Comparison of ENCODE assay signal across 9 cellular contexts in genomic region chr20:53655909-53656652, GRCh38.
DNase-seq lines count a peak whose midpoint lies in the region; ATAC-seq, FAIRE-seq and TF ChIP-seq lines count a peak whose summit lies in the region.
"Had no signal": no experiment of that assay in that cellular context is flagged by ENCODE, and none has a peak within 500 bp of the region (broad histone marks: within the 10 kb centered on the region; RNA-seq: fewer than 3 reads in every experiment).

No MANE protein-coding gene starts in this region.

- in situ Hi-C loops in KBM-7 (cut with MboI; ENCODE audit: low pct_unique_long_range_greater_than_20kb, low sequenced_read_pairs) = no loop called here

- DNase-seq in CD8-positive, alpha-beta memory T cell = no peak
- DNase-seq in MCF 10A (ENCODE audit: unreplicated experiment) (no peak), small intestine (no peak), KBM-7 (no peak)
- DNase-seq in naive thymus-derived CD8-positive, alpha-beta T cell = no peak
- no peak for DNase-seq in stimulated activated naive CD4-positive, alpha-beta T cell (lab: John Stamatoyannopoulos, UW)
- DNase-seq: effector memory CD8-positive, alpha-beta T cell had no signal

- no peaks in the 10 kb centered on the region for H3K9me3 Mint-ChIP-seq in CD8-positive, alpha-beta memory T cell
- H3K9me3 Mint-ChIP-seq in IgD-negative memory B cell (no peaks in the 10 kb centered on the region), MCF 10A (ENCODE audit: unreplicated experiment) (no peaks in the 10 kb centered on the region)
- no peaks in the 10 kb centered on the region for H3K9me3 Mint-ChIP-seq in naive thymus-derived CD8-positive, alpha-beta T cell
- H3K9me3 Mint-ChIP-seq: effector memory CD8-positive, alpha-beta T cell had no signal

- no peak overlapping the region for H3K27ac ChIP-seq in CD8-positive, alpha-beta memory T cell (ENCODE audit: low read depth, low read length)
- peak overlapping the region in 1 of 2 donors; percentile 32 for H3K27ac ChIP-seq in small intestine (ENCODE audit: low read depth in 1 of 2, low read length in 1 of 2)

- H3K27me3 Mint-ChIP-seq in CD8-positive, alpha-beta memory T cell = no peaks in the 10 kb centered on the region
- no peaks in the 10 kb centered on the region for H3K27me3 Mint-ChIP-seq in IgD-negative memory B cell
- H3K27me3 Mint-ChIP-seq in MCF 10A (ENCODE audit: insufficient read depth, unreplicated experiment) = no peaks in the 10 kb centered on the region
- H3K27me3 Mint-ChIP-seq in naive thymus-derived CD8-positive, alpha-beta T cell = no peaks in the 10 kb centered on the region
- H3K27me3 Mint-ChIP-seq: effector memory CD8-positive, alpha-beta T cell had no signal

- H3K36me3 Mint-ChIP-seq in CD8-positive, alpha-beta memory T cell = peaks cover 0 to 3% (median 0%) of the 10 kb centered on the region in 3 donors
- H3K36me3 Mint-ChIP-seq in IgD-negative memory B cell (no peaks in the 10 kb centered on the region), MCF 10A (ENCODE audit: insufficient read depth, unreplicated experiment) (no peaks in the 10 kb centered on the region)
- no peaks in the 10 kb centered on the region for H3K36me3 Mint-ChIP-seq in naive thymus-derived CD8-positive, alpha-beta T cell

- no TSS peak for BruUV-seq in MCF 10A (replicated peaks; lab: Mats Ljungman, UMichigan)

- no peaks in the 10 kb centered on the region for H3K27me3 ChIP-seq in CD8-positive, alpha-beta memory T cell (ENCODE audit: insufficient read depth, low read length, poor library complexity, severe bottlenecking)
- no peaks in the 10 kb centered on the region for H3K27me3 ChIP-seq in small intestine (ENCODE audit: control insufficient read depth in 2 of 2, insufficient read depth in 2 of 2, low read length in 2 of 2)

- no peaks in the 10 kb centered on the region for H3K36me3 ChIP-seq in CD8-positive, alpha-beta memory T cell (ENCODE audit: insufficient read depth, low read length)
- H3K36me3 ChIP-seq in small intestine (ENCODE audit: control insufficient read depth in 2 of 2, insufficient read depth in 2 of 2, low read length in 2 of 2) = no peaks in the 10 kb centered on the region

- H3K4me1 Mint-ChIP-seq in CD8-positive, alpha-beta memory T cell = peaks cover 54 to 75% (median 72%) of the 10 kb centered on the region in 3 donors
- H3K4me1 Mint-ChIP-seq in IgD-negative memory B cell (peaks cover 56 to 71% (median 61%) of the 10 kb centered on the region in 3 donors), MCF 10A (ENCODE audit: insufficient read depth, unreplicated experiment) (peaks cover 24% of the 10 kb centered on the region)
- peaks cover 21 to 76% (median 66%) of the 10 kb centered on the region in 4 donors for H3K4me1 Mint-ChIP-seq in naive thymus-derived CD8-positive, alpha-beta T cell

- no peak for ATAC-seq in naive thymus-derived CD8-positive, alpha-beta T cell
- no peak for ATAC-seq in HG03135 (IDR thresholded peaks at IDR 0.05; ENCODE audit: unreplicated experiment)
- ATAC-seq: effector memory CD8-positive, alpha-beta T cell had no signal

- TF ChIP-seq CTCF in MCF 10A (IDR thresholded peaks at IDR 0.05; ENCODE audit: unreplicated experiment) = no peak

- no peak overlapping the region for H3K4me3 ChIP-seq in CD8-positive, alpha-beta memory T cell (ENCODE audit: low read length)
- no peak overlapping the region for H3K4me3 ChIP-seq in small intestine (ENCODE audit: low read depth in 1 of 2, low read length in 2 of 2)

- H3K4me3 Mint-ChIP-seq in CD8-positive, alpha-beta memory T cell = peak overlapping the region in 2 of 7 donors; percentile 24 to 44
- H3K4me3 Mint-ChIP-seq in IgD-negative memory B cell (peak overlapping the region; percentile 27 to 86 (median 55)), MCF 10A (ENCODE audit: unreplicated experiment) (no peak overlapping the region)
- H3K4me3 Mint-ChIP-seq in naive thymus-derived CD8-positive, alpha-beta T cell = peak overlapping the region in 6 of 10 donors; percentile 8 to 77 (median 24)
- H3K4me3 Mint-ChIP-seq: effector memory CD8-positive, alpha-beta T cell had no signal

- FAIRE-seq in small intestine (lab: Jason Lieb, UNC) = no peak

- POLR2A ChIA-PET in CD8-positive, alpha-beta memory T cell (lab: Charles Lee) = no interaction called here
- POLR2A ChIA-PET in MCF 10A (lab: Yijun Ruan, JAX) = interaction anchor here (0.7 to 4.0 kb wide), 8 partner anchors 13 to 216 kb away, joined by 3 to 47 read pairs (median 4); partner anchors contain the start of gene ZNF217
- POLR2A ChIA-PET in naive thymus-derived CD8-positive, alpha-beta T cell (lab: Charles Lee) = interaction anchor here (0.9 kb wide), 1 partner anchor 99 kb away, joined by 3 read pairs; no protein-coding TSS in a partner anchor

- intact Hi-C loops in MCF 10A (cut with micrococcal nuclease) = no loop called here

- H3K27ac Mint-ChIP-seq in CD8-positive, alpha-beta memory T cell = peak overlapping the region in 5 of 8 donors; percentile 71 to 83 (median 76)
- peak overlapping the region; percentile 79 to 92 (median 87) for H3K27ac Mint-ChIP-seq in IgD-negative memory B cell
- H3K27ac Mint-ChIP-seq in MCF 10A (ENCODE audit: low read depth, unreplicated experiment) = peak overlapping the region; percentile 79
- peak overlapping the region; percentile 63 to 97 (median 84) for H3K27ac Mint-ChIP-seq in naive thymus-derived CD8-positive, alpha-beta T cell

- peaks cover 64% of the 10 kb centered on the region for H3K4me1 ChIP-seq in CD8-positive, alpha-beta memory T cell (ENCODE audit: insufficient read depth, low read length)
- H3K4me1 ChIP-seq in small intestine (ENCODE audit: control insufficient read depth in 2 of 2, insufficient read depth in 1 of 2, low read depth in 1 of 2, low read length in 1 of 2) = peaks cover 3 to 8% of the 10 kb centered on the region in 2 donors

- H3K9me3 ChIP-seq in CD8-positive, alpha-beta memory T cell (ENCODE audit: low read length) = no peaks in the 10 kb centered on the region
- H3K9me3 ChIP-seq in small intestine (ENCODE audit: control insufficient read depth, low read depth) = no peaks in the 10 kb centered on the region

- 45 to 55% (median 49%) methylated on average over 6 of the region's 6 CpGs for WGBS in small intestine, 3 donors

- CTCF ChIA-PET in CD8-positive, alpha-beta memory T cell (lab: Charles Lee) = interaction anchor here (1.4 kb wide), 1 partner anchor 43 kb away, joined by 3 read pairs; no protein-coding TSS in a partner anchor
- CTCF ChIA-PET in MCF 10A (lab: Yijun Ruan, JAX) = interaction anchor here (0.7 to 1.2 kb wide), 5 partner anchors 12 to 260 kb away, joined by 3 to 4 read pairs (median 3); no protein-coding TSS in a partner anchor
